In the genomic region with DNA sequence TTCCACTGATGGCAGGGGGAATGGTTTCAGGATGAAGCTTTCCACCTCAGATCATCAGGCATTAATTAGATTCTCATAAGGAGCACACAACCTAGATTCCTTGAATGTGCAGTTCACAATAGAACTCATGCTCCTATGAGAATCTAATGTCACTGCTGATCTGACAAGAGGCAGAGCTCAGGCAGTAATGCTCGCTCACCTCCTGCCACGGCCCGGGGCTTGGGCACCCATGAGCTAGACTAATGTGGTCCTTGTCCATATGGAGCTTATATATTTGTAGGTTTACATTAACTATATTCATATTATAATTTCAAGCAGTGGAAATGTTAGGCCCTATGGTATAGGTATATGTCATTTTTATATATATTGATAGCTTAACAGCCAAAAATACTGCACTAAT, we compare ENCODE assay signal across 7 cellular contexts. TPM values are rescaled to one million over a fixed set of nuclear protein-coding genes. Genes with fewer than 3 reads are reported as not detected.
"Had no signal": no experiment of that assay in that cellular context is flagged by ENCODE, and none has a peak within 500 bp of the region (broad histone marks: within the 10 kb centered on the region; RNA-seq: fewer than 3 reads in every experiment).

No MANE protein-coding gene starts in this region.

- ATAC-seq: GM12878 had no signal

- FAIRE-seq: G401.6, GM12878, GM12892, GM18507 had no signal

- DNase-seq: GDM1, GF-D8 had no signal

- H3K4me3 ChIP-seq: GM12878 had no signal

RNA-seq across cellular contexts. Expression of a gene that starts 32.6 kb away (rescaled TPM):
- total RNA-seq: G401 had no signal
